1 cellular context compared by ENCODE assay signal in the genomic region with DNA sequence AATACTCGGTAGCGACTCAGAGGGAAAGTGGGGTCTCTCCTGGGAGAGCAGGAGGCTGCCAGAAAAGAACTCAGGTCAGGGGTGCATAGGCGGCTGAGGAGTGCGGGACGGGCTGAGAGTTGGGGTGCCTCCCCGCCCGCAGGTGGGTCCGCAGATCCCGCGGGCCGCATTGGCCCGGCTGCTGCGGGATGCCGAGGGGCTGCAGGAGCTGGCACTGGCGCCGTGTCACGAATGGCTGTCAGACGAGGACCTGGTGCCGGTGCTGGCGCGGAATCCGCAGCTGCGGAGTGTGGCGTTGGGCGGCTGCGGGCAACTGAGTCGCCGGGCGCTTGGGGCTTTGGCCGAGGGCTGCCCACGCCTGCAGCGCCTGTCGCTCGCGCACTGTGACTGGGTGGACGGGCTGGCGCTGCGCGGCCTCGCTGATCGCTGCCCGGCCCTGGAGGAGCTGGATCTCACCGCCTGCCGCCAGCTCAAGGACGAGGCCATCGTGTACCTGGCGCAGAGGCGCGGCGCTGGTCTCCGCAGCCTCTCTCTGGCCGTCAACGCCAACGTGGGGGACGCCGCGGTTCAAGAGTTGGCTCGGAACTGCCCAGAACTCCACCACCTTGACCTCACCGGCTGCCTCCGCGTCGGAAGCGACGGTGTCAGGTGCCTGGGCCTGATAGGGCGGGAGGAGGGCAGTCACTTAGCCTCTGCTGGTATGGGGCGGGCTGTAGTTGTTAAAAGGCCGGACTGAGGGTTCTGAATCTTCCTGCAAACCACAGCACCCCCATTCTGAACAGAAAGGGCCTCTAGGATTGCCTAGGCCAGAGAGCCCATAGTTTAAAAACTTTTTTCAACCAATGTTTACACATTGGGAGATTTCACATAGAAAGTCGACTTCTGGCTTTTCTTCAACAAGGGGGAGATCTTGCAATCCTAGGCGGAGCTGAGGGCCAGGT.
TF ChIP-seq lines count a peak whose summit lies in the region.

No MANE protein-coding gene starts in this region.

TF ChIP-seq in PFSK-1, 5 proteins besides CTCF, POLR2A, EP300 and RAD21 (continued from another document):
- no peak for TF ChIP-seq TAF1 (IDR thresholded peaks at IDR 0.05; ENCODE audit: borderline replicate concordance, insufficient read depth, low read length)
- no peak for TF ChIP-seq SIN3A (IDR thresholded peaks at IDR 0.05; ENCODE audit: borderline replicate concordance, insufficient read depth, low read length)
- TF ChIP-seq, protein P1, sequence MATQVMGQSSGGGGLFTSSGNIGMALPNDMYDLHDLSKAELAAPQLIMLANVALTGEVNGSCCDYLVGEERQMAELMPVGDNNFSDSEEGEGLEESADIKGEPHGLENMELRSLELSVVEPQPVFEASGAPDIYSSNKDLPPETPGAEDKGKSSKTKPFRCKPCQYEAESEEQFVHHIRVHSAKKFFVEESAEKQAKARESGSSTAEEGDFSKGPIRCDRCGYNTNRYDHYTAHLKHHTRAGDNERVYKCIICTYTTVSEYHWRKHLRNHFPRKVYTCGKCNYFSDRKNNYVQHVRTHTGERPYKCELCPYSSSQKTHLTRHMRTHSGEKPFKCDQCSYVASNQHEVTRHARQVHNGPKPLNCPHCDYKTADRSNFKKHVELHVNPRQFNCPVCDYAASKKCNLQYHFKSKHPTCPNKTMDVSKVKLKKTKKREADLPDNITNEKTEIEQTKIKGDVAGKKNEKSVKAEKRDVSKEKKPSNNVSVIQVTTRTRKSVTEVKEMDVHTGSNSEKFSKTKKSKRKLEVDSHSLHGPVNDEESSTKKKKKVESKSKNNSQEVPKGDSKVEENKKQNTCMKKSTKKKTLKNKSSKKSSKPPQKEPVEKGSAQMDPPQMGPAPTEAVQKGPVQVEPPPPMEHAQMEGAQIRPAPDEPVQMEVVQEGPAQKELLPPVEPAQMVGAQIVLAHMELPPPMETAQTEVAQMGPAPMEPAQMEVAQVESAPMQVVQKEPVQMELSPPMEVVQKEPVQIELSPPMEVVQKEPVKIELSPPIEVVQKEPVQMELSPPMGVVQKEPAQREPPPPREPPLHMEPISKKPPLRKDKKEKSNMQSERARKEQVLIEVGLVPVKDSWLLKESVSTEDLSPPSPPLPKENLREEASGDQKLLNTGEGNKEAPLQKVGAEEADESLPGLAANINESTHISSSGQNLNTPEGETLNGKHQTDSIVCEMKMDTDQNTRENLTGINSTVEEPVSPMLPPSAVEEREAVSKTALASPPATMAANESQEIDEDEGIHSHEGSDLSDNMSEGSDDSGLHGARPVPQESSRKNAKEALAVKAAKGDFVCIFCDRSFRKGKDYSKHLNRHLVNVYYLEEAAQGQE (IDR thresholded peaks at IDR 0.05; ENCODE audit: insufficient read depth in 1 of 2, low read depth in 2 of 2, low read length in 2 of 2) = no peak
TF ChIP-seq in PFSK-1: peak in this region for 1.
